10 cellular contexts compared by ENCODE assay signal in genomic region chr17:76491271-76492184, GRCh38. TPM values are rescaled to one million over a fixed set of nuclear protein-coding genes. Genes with fewer than 3 reads are reported as not detected.
DNase-seq lines count a peak whose midpoint lies in the region; ATAC-seq and TF ChIP-seq lines count a peak whose summit lies in the region.
"Had no signal": no experiment of that assay in that cellular context is flagged by ENCODE, and none has a peak within 500 bp of the region (broad histone marks: within the 10 kb centered on the region; RNA-seq: fewer than 3 reads in every experiment).

No MANE protein-coding gene starts in this region.

- H3K27ac ChIP-seq in MM.1S (ENCODE audit: low read length) (peak overlapping the region; percentile 83; the same call in 1 of the 2 replicates), esophagus muscularis mucosa (replicated peaks in 1 of 4) (peak overlapping the region; percentile 61 to 67 (median 65))

- H3K4me3 ChIP-seq in MM.1S (ENCODE audit: low read length) = no peak overlapping the region
- no peak overlapping the region for H3K4me3 ChIP-seq in esophagus muscularis mucosa

- no peak overlapping the region for H3K9ac ChIP-seq in MM.1S (ENCODE audit: low read length)

- peaks cover 27% of the 10 kb centered on the region for H3F3A ChIP-seq in MM.1S (ENCODE audit: insufficient read depth, low read length)

- no peak for TF ChIP-seq EP300 in esophagus muscularis mucosa (IDR thresholded peaks at IDR 0.05)

- DNase-seq in MM.1S (no peak), esophagus muscularis mucosa (ENCODE audit: extremely low spot score) (no peak), NCI-H510A (lab: John Stamatoyannopoulos, UW) (no peak), globus pallidus (ENCODE audit: low spot score) (no peak)
- peak; percentile 40 for DNase-seq in stimulated activated naive CD8-positive, alpha-beta T cell treated with anti-CD3 and anti-CD28 coated beads, Interleukin-15, Interleukin-2, amounts not matched to agents 100 U/mL and 50 U/mL, for 24 hours
- no peak for DNase-seq in activated effector memory CD4-positive, alpha-beta T cell treated with Interleukin-2 at 50 U/mL for 16 hours
- DNase-seq: NCI-H1694 treated with DMSO at 0.1 percent for 48 hours had no signal

- H3K9me3 ChIP-seq in MM.1S (replicated peaks; ENCODE audit: insufficient read depth, low read length) (no peaks in the 10 kb centered on the region), esophagus muscularis mucosa (no peaks in the 10 kb centered on the region)

- TF ChIP-seq CTCF in MM.1S (IDR thresholded peaks at IDR 0.05; ENCODE audit: low read length) (no peak), esophagus muscularis mucosa (IDR thresholded peaks at IDR 0.05) (no peak)

- ATAC-seq in GM19452 (IDR thresholded peaks at IDR 0.05; ENCODE audit: unreplicated experiment) = peak; percentile 2
- no peak for ATAC-seq in stimulated activated naive CD8-positive, alpha-beta T cell treated with anti-CD3 and anti-CD28 coated beads, Interleukin-15, Interleukin-2, amounts not matched to agents 100 U/mL and 50 U/mL, for 24 hours
- ATAC-seq in GM21576 (IDR thresholded peaks at IDR 0.05; ENCODE audit: unreplicated experiment) = no peak

- peaks cover 33% of the 10 kb centered on the region for H3K79me2 ChIP-seq in MM.1S (ENCODE audit: low read length)

- H3K27me3 ChIP-seq in MM.1S (replicated peaks; ENCODE audit: insufficient read depth, low read length) (no peaks in the 10 kb centered on the region), esophagus muscularis mucosa (no peaks in the 10 kb centered on the region)

- H3K36me3 ChIP-seq in MM.1S (replicated peaks; ENCODE audit: insufficient read depth, low read length) (no peaks in the 10 kb centered on the region), esophagus muscularis mucosa (peaks cover 0 to 10% (median 0%) of the 10 kb centered on the region in 4 donors)

- H3K4me1 ChIP-seq in MM.1S (ENCODE audit: low read length) (peaks cover 41% of the 10 kb centered on the region), esophagus muscularis mucosa (peaks cover 22 to 31% (median 28%) of the 10 kb centered on the region in 4 donors)

- no peak overlapping the region for H2AFZ ChIP-seq in MM.1S (ENCODE audit: low read length)

- no peak for TF ChIP-seq POLR2A in esophagus muscularis mucosa (IDR thresholded peaks at IDR 0.05; ENCODE audit: low read depth)

- no peak overlapping the region for H3K4me2 ChIP-seq in MM.1S (ENCODE audit: low read depth, low read length)

- WGBS in esophagus muscularis mucosa = 83% methylated on average over 8 of the region's 17 CpGs

- H4K20me1 ChIP-seq in MM.1S (ENCODE audit: insufficient read depth, low read length) = no peaks in the 10 kb centered on the region

- no peaks in the 10 kb centered on the region for H3K9me2 ChIP-seq in MM.1S (replicated peaks; ENCODE audit: insufficient read depth, low read length)

- intact Hi-C loops in esophagus muscularis mucosa (cut with DNase I) = no loop called here

RNA-seq across cellular contexts. Expression of gene RHBDF2, which starts 9.7 kb away (rescaled TPM):
- total RNA-seq in esophagus muscularis mucosa = 10 to 100 TPM; 12.9 to 22.5 (median 15.4) TPM

RNA-seq across cellular contexts. Expression of gene AANAT, which starts 24.1 kb away (rescaled TPM):
- not detected for total RNA-seq in esophagus muscularis mucosa
- total RNA-seq: fibroblast of villous mesenchyme had no signal

RNA-seq across cellular contexts. Expression of gene UBE2O, which starts 38.6 kb away (rescaled TPM):
- 10 to 100 TPM; 14.1 to 21.7 (median 19.0) TPM for total RNA-seq in esophagus muscularis mucosa

RNA-seq across cellular contexts. Expression of gene CYGB, which starts 46.0 kb away (rescaled TPM):
- 10 to 100 TPM; 10.8 to 23.5 (median 20.7) TPM for total RNA-seq in esophagus muscularis mucosa

RNA-seq across cellular contexts. Expression of gene PRCD, which starts 48.3 kb away (rescaled TPM):
- total RNA-seq in esophagus muscularis mucosa = 1 to 10 TPM; 1.2 to 5.1 (median 3.8) TPM
